ENCODE assay signal across 24 cellular contexts in genomic region chr13:95248953-95249352, GRCh38. TPM values are rescaled to one million over a fixed set of nuclear protein-coding genes. Genes with fewer than 3 reads are reported as not detected.
DNase-seq lines count a peak whose midpoint lies in the region; ATAC-seq, FAIRE-seq and TF ChIP-seq lines count a peak whose summit lies in the region.
"Had no signal": no experiment of that assay in that cellular context is flagged by ENCODE, and none has a peak within 500 bp of the region (broad histone marks: within the 10 kb centered on the region; RNA-seq: fewer than 3 reads in every experiment).

No MANE protein-coding gene starts in this region.

- in situ Hi-C loops in HepG2 (cut with HindIII; ENCODE audit: extremely low pct_ligation_motif_present, low pct_unique_long_range_greater_than_20kb) = no loop called here
- in situ Hi-C loops in HAP-1 (cut with MboI; ENCODE audit: low sequenced_read_pairs) = no loop called here

- DNase-seq in HepG2 (ENCODE audit: low spot score) = peak; percentile 29
- no peak for DNase-seq in right lobe of liver
- DNase-seq in T-helper 17 cell = no peak
- peak; percentile 52 for DNase-seq in testis
- DNase-seq in DMS 273 (lab: John Stamatoyannopoulos, UW; ENCODE audit: unreplicated experiment) = no peak
- DNase-seq in HAP-1 (ENCODE audit: low spot score in 2 of 2) = no peak
- DNase-seq: 8988T; ACHN; AML-193; CD4-positive, alpha-beta T cell; CD8-positive, alpha-beta memory T cell; DMS53; DMS79 treated with DMSO at 0.1 percent for 48 hours; GF-D8; GM23248; H7 had no signal

- H3K27me3 Mint-ChIP-seq in T-helper 17 cell = no peaks in the 10 kb centered on the region
- H3K27me3 Mint-ChIP-seq: CD4-positive, alpha-beta T cell had no signal

- peaks cover 7% of the 10 kb centered on the region for H3K4me1 Mint-ChIP-seq in T-helper 17 cell

- H3K27me3 ChIP-seq in HepG2 (ENCODE audit: control insufficient read depth in 1 of 2, insufficient read depth in 2 of 2, low read length in 2 of 2) = no peaks in the 10 kb centered on the region
- no peaks in the 10 kb centered on the region for H3K27me3 ChIP-seq in right lobe of liver
- no peaks in the 10 kb centered on the region for H3K27me3 ChIP-seq in testis
- no peaks in the 10 kb centered on the region for H3K27me3 ChIP-seq in HAP-1 (ENCODE audit: low read depth)
- H3K27me3 ChIP-seq: BE2C; BLaER1 treated with 17β-estradiol and CSF1 and Interleukin-3, amounts not matched to agents 10 nM and 100 nM had no signal

- no peak overlapping the region for H3K9ac ChIP-seq in HepG2 (ENCODE audit: insufficient read depth, low read depth, low read length)
- H3K9ac ChIP-seq: BLaER1 treated with 17β-estradiol and CSF1 and Interleukin-3, amounts not matched to agents 10 nM and 100 nM; GM23248 had no signal

- peaks cover 16% of the 10 kb centered on the region for H3K36me3 Mint-ChIP-seq in T-helper 17 cell (ENCODE audit: low read depth)

- peak; percentile 49 for FAIRE-seq in HepG2 (lab: Jason Lieb, UNC)
- FAIRE-seq: A549, D721Med, GM12891, H1 had no signal

- no peaks in the 10 kb centered on the region for H3K9me3 ChIP-seq in HepG2 (ENCODE audit: low read length)
- no peaks in the 10 kb centered on the region for H3K9me3 ChIP-seq in right lobe of liver
- no peaks in the 10 kb centered on the region for H3K9me3 ChIP-seq in T-helper 17 cell (ENCODE audit: control insufficient read depth, low read length, poor library complexity, severe bottlenecking)
- H3K9me3 ChIP-seq in testis = no peaks in the 10 kb centered on the region
- H3K9me3 ChIP-seq in HAP-1 = no peaks in the 10 kb centered on the region
- H3K9me3 ChIP-seq: A549; BE2C; BLaER1 treated with 17β-estradiol and CSF1 and Interleukin-3, amounts not matched to agents 10 nM and 100 nM had no signal

- CTCF ChIA-PET in HepG2 (lab: Yijun Ruan, JAX; ENCODE audit: low intra/inter-chr PET ratio, low total read pairs) = no interaction called here

- H3K27ac ChIP-seq in HepG2 (ENCODE audit: extremely low read length, insufficient read depth, low read length) (no peak overlapping the region), right lobe of liver (no peak overlapping the region), testis (no peak overlapping the region)
- H3K27ac ChIP-seq: BLaER1 treated with 17β-estradiol and CSF1 and Interleukin-3, amounts not matched to agents 10 nM and 100 nM; GM23248 had no signal

- TF ChIP-seq CTCF in HepG2 (CRISPR knock-in tag; IDR thresholded peaks at IDR 0.05) = no peak
- TF ChIP-seq CTCF in right lobe of liver (IDR thresholded peaks at IDR 0.05) = no peak
- no peak for TF ChIP-seq CTCF in testis (IDR thresholded peaks at IDR 0.05)

- H3K36me3 ChIP-seq in HepG2 (replicated peaks in 1 of 2; ENCODE audit: control insufficient read depth in 1 of 2, insufficient read depth in 2 of 2, low read length in 2 of 2) (peaks cover 0 to 3% of the 10 kb centered on the region in 2 experiments; a peak in 2 of 5 replicates), right lobe of liver (no peaks in the 10 kb centered on the region), testis (ENCODE audit: low read depth, missing control alignments) (no peaks in the 10 kb centered on the region), HAP-1 (replicated peaks) (no peaks in the 10 kb centered on the region; the same call in 1 of the 2 replicates)

- no TSS peak for BruUV-seq in HepG2 (replicated peaks; lab: Mats Ljungman, UMichigan)

- H2AFZ ChIP-seq in HepG2 (ENCODE audit: low read length) = no peak overlapping the region
- H2AFZ ChIP-seq: GM23248 had no signal

- H3K4me3 Mint-ChIP-seq in T-helper 17 cell = no peak overlapping the region
- H3K4me3 Mint-ChIP-seq: CD14-positive monocyte; CD4-positive, alpha-beta T cell; CD8-positive, alpha-beta memory T cell had no signal

- ATAC-seq in HepG2 = peak; percentile 89
- no peak for ATAC-seq in right lobe of liver
- ATAC-seq in T-helper 17 cell = no peak
- ATAC-seq: HCT116 had no signal

- no peak overlapping the region for H3K4me3 ChIP-seq in HepG2 (replicated peaks in 1 of 3; ENCODE audit: insufficient read depth in 1 of 3, low read depth in 2 of 3, low read length in 3 of 3)
- no peak overlapping the region for H3K4me3 ChIP-seq in right lobe of liver
- no peak overlapping the region for H3K4me3 ChIP-seq in testis
- no peak overlapping the region for H3K4me3 ChIP-seq in HAP-1
- H3K4me3 ChIP-seq: A549; BLaER1 treated with 17β-estradiol and CSF1 and Interleukin-3, amounts not matched to agents 10 nM and 100 nM; GM23248 had no signal

- no peaks in the 10 kb centered on the region for H3K79me2 ChIP-seq in HepG2 (ENCODE audit: insufficient read depth, low read length)

- peaks cover 42% of the 10 kb centered on the region for H3K4me1 ChIP-seq in HepG2 (ENCODE audit: insufficient read depth, low read length)
- no peaks in the 10 kb centered on the region for H3K4me1 ChIP-seq in right lobe of liver
- peaks cover 5% of the 10 kb centered on the region for H3K4me1 ChIP-seq in testis
- H3K4me1 ChIP-seq in HAP-1 = no peaks in the 10 kb centered on the region

- 66% methylated on average over 2 of the region's 2 CpGs for WGBS in HepG2 (ENCODE audit: low lambda C conversion rate)
- 94% methylated on average over 2 of the region's 2 CpGs for WGBS in right lobe of liver (ENCODE audit: insufficient coverage, low coverage, low lambda C conversion rate, missing lambda C conversion rate)
- WGBS in testis, 2 donors = 44 to 64% methylated on average over 2 of the region's 2 CpGs

- no peak for TF ChIP-seq EP300 in HepG2 (IDR thresholded peaks at IDR 0.05; ENCODE audit: low read depth in 2 of 2, low read length in 2 of 2)
- TF ChIP-seq EP300 in HepG2 (CRISPR knock-in tag; IDR thresholded peaks at IDR 0.05; ENCODE audit: borderline replicate concordance) = no peak

- peak overlapping the region; percentile 43 for H3K27ac Mint-ChIP-seq in T-helper 17 cell
- H3K27ac Mint-ChIP-seq: CD14-positive monocyte; CD4-positive, alpha-beta T cell had no signal

- intact Hi-C loops in HepG2 (cut with micrococcal nuclease; ENCODE audit: unreplicated experiment) (no loop called here), right lobe of liver (cut with DNase I) (no loop called here), testis (cut with DNase I; ENCODE audit: low total_unique reads) (no loop called here)

- no peaks in the 10 kb centered on the region for H4K20me1 ChIP-seq in HepG2 (ENCODE audit: insufficient read depth, low read length)

- TF ChIP-seq RAD21 in HepG2 (CRISPR knock-in tag; IDR thresholded peaks at IDR 0.05) = no peak

- H3K4me2 ChIP-seq in HepG2 (ENCODE audit: low read depth, low read length) = no peak overlapping the region
- H3K4me2 ChIP-seq: A549; BLaER1 treated with 17β-estradiol and CSF1 and Interleukin-3, amounts not matched to agents 10 nM and 100 nM had no signal

- POLR2A ChIA-PET in HepG2 (lab: Yijun Ruan, JAX) = no interaction called here

- TF ChIP-seq POLR2A in HepG2 (IDR thresholded peaks at IDR 0.05; ENCODE audit: insufficient read depth in 1 of 2, low read depth in 2 of 2, low read length in 2 of 2) (no peak), right lobe of liver (IDR thresholded peaks at IDR 0.05) (no peak), testis (IDR thresholded peaks at IDR 0.05) (no peak)

TF ChIP-seq in HepG2, 621 proteins besides CTCF, POLR2A, EP300 and RAD21 (continues in another document):
- TF ChIP-seq ZNF205 (CRISPR knock-in tag; IDR thresholded peaks at IDR 0.05) (no peak), ZNF550 (CRISPR knock-in tag; IDR thresholded peaks at IDR 0.05; ENCODE audit: borderline replicate concordance) (no peak), ZNF263 (CRISPR knock-in tag; IDR thresholded peaks at IDR 0.05) (0 out of 2 replicates have a peak, but pooled peaks have one; percentile 31), ZNF362 (CRISPR knock-in tag; IDR thresholded peaks at IDR 0.05; ENCODE audit: borderline replicate concordance) (peak; percentile 73; the same call in 1 of the 2 replicates), NR2F6 (IDR thresholded peaks at IDR 0.05) (0 out of 2 replicates have a peak, but pooled peaks have one; percentile 16), NR2F6 (CRISPR knock-in tag; IDR thresholded peaks at IDR 0.05) (no peak)

RNA-seq across cellular contexts. Expression of gene ABCC4, which starts 52.3 kb away (rescaled TPM):
- total RNA-seq in HepG2 (2016; rRNA removed; fragmentation: Illumina TruSeq; extraction: Trizol) (9.6 and 11.3 TPM in 2 replicates), right lobe of liver (1 to 10 TPM; 1.1 to 4.9 (median 3.8) TPM), T-helper 17 cell (10 to 100 TPM in 1 of 2 donors, 1 to 10 TPM in 1; 6.3 to 14.2 TPM), testis (10 to 100 TPM; 14.9 to 23.5 TPM)
- total RNA-seq in HepG2 (2016; cell fraction: cytosol; rRNA removed; fragmentation: Illumina TruSeq; extraction: Trizol; ENCODE audit: low read depth) = 9.6 and 10.4 TPM in 2 replicates
- total RNA-seq in HepG2 (2016; cell fraction: insoluble cytoplasmic fraction; rRNA removed; fragmentation: Illumina TruSeq; extraction: Trizol) = 9.5 and 11.1 TPM in 2 replicates
- total RNA-seq in HepG2 (2016; cell fraction: membrane; rRNA removed; fragmentation: Illumina TruSeq; extraction: Trizol) = 8.4 and 8.8 TPM in 2 replicates
- total RNA-seq in HepG2 (2016; cell fraction: nucleus; rRNA removed; fragmentation: Illumina TruSeq; extraction: Trizol) = 13.9 and 19.2 TPM in 2 replicates
- polyA plus RNA-seq in HepG2 (2011; rRNA removed) (3.2 and 4.2 TPM in 2 replicates), testis (ENCODE audit: insufficient read depth, low read depth, low replicate concordance) (11.0 TPM)
- 2.3 and 3.0 TPM in 2 replicates for polyA plus RNA-seq in HepG2 (2011; cell fraction: cytosol; rRNA removed)
- 2.0 and 2.6 TPM in 2 replicates for polyA plus RNA-seq in HepG2 (2011; cell fraction: nucleus; rRNA removed)
- 1.7 and 2.1 TPM in 2 replicates for polyA plus RNA-seq in HepG2 (2012)
- 0.64 and 0.85 TPM in 2 replicates for polyA plus RNA-seq in HepG2 (2016; cell fraction: cytosol; fragmentation: Illumina TruSeq; extraction: Trizol; ENCODE audit: low read depth)
- polyA plus RNA-seq in HepG2 (2016; cell fraction: insoluble cytoplasmic fraction; fragmentation: Illumina TruSeq; extraction: Trizol; ENCODE audit: low read depth) = 5.0 and 5.3 TPM in 2 replicates
- polyA plus RNA-seq in HepG2 (2016; cell fraction: membrane; fragmentation: Illumina TruSeq; extraction: Trizol; ENCODE audit: low read depth) = 2.2 and 2.4 TPM in 2 replicates
- polyA plus RNA-seq in HepG2 (2016; cell fraction: nucleus; fragmentation: Illumina TruSeq; extraction: Trizol; ENCODE audit: insufficient read depth, low read depth) = 7.8 and 8.1 TPM in 2 replicates
- 34.5 and 52.1 TPM in 2 replicates for polyA minus RNA-seq in HepG2 (2011; rRNA and poly(A)+ RNA removed; ENCODE audit: low replicate concordance)
- 6.2 and 7.2 TPM in 2 replicates for polyA minus RNA-seq in HepG2 (2011; cell fraction: cytosol; rRNA and poly(A)+ RNA removed)
- polyA minus RNA-seq in HepG2 (2011; cell fraction: nucleus; rRNA and poly(A)+ RNA removed) = 18.3 TPM in 2 replicates

Comparison
In these comparisons a context has a peak if more than half of its experiments do, and no peak if none do; other contexts are left out.
1. DNase-seq: peak in HepG2 (single experiment) and testis (single experiment); none in right lobe of liver (0 of 3), T-helper 17 cell (0 of 3), DMS 273 (single experiment) and HAP-1 (0 of 2).